ENCODE assay signal across 1 cellular context in genomic region chr3:195906865-195907729, GRCh38.
A peak's percentile ranks its signal among the peaks of the same experiment; 100 is the strongest.
TF ChIP-seq lines count a peak whose summit lies in the region.

No MANE protein-coding gene starts in this region.

TF ChIP-seq in GM12878, 131 proteins besides CTCF, POLR2A, EP300 and RAD21 (continued from another document and continues in another):
- no peak for TF ChIP-seq ZBTB40 (IDR thresholded peaks at IDR 0.05; ENCODE audit: borderline replicate concordance)
- TF ChIP-seq USF1 (IDR thresholded peaks at IDR 0.05; ENCODE audit: borderline replicate concordance, extremely low read length, insufficient read depth, low read depth, low read length): no peak
- no peak for TF ChIP-seq USF2 (IDR thresholded peaks at IDR 0.05; ENCODE audit: borderline replicate concordance, low read depth, low read length)
- no peak for TF ChIP-seq E2F8 (IDR thresholded peaks at IDR 0.05; ENCODE audit: low read depth, partially characterized antibody)
- TF ChIP-seq JUND (IDR thresholded peaks at IDR 0.05; ENCODE audit: low read depth, low read length): no peak
- TF ChIP-seq, protein P1, sequence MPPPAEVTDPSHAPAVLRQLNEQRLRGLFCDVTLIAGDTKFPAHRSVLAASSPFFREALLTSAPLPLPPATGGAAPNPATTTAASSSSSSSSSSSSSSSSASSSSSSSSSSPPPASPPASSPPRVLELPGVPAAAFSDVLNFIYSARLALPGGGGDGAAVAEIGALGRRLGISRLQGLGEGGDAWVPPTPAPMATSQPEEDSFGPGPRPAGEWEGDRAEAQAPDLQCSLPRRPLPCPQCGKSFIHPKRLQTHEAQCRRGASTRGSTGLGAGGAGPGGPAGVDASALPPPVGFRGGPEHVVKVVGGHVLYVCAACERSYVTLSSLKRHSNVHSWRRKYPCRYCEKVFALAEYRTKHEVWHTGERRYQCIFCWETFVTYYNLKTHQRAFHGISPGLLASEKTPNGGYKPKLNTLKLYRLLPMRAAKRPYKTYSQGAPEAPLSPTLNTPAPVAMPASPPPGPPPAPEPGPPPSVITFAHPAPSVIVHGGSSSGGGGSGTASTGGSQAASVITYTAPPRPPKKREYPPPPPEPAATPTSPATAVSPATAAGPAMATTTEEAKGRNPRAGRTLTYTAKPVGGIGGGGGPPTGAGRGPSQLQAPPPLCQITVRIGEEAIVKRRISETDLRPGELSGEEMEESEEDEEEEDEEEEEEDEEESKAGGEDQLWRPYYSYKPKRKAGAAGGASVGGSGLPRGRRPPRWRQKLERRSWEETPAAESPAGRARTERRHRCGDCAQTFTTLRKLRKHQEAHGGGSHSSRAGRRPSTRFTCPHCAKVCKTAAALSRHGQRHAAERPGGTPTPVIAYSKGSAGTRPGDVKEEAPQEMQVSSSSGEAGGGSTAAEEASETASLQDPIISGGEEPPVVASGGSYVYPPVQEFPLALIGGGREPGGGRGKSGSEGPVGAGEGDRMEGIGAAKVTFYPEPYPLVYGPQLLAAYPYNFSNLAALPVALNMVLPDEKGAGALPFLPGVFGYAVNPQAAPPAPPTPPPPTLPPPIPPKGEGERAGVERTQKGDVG (CRISPR knock-in tag; IDR thresholded peaks at IDR 0.05): no peak
- no peak for TF ChIP-seq CREB1 (IDR thresholded peaks at IDR 0.05; ENCODE audit: low read depth)
- TF ChIP-seq REST (IDR thresholded peaks at IDR 0.05; ENCODE audit: low read depth, low read length): no peak
- no peak for TF ChIP-seq CHD4 (IDR thresholded peaks at IDR 0.05)
- no peak for TF ChIP-seq SMAD5 (IDR thresholded peaks at IDR 0.05; ENCODE audit: low read depth)
- TF ChIP-seq CREM (IDR thresholded peaks at IDR 0.05; ENCODE audit: low read depth): 0 out of 2 replicates have a peak, but pooled peaks have one; percentile 48
- TF ChIP-seq NR2C1 (IDR thresholded peaks at IDR 0.05): no peak
- peak; percentile 59; the same call in 1 of the 2 replicates for TF ChIP-seq DPF2 (IDR thresholded peaks at IDR 0.05)
- peak; percentile 79 for TF ChIP-seq EED (IDR thresholded peaks at IDR 0.05; ENCODE audit: low read depth)
- peak; percentile 61; the same call in 1 of the 2 replicates for TF ChIP-seq POLR2AphosphoS5 (IDR thresholded peaks at IDR 0.05; ENCODE audit: low read length)
- TF ChIP-seq EZH2 (IDR thresholded peaks at IDR 0.05; ENCODE audit: borderline replicate concordance, control insufficient read depth, low read depth, low read length): no peak
- TF ChIP-seq ZNF24 (IDR thresholded peaks at IDR 0.05): no peak
- TF ChIP-seq ZNF274 (IDR thresholded peaks at IDR 0.05; ENCODE audit: insufficient read depth, insufficient read length): no peak
- no peak for TF ChIP-seq SRF (IDR thresholded peaks at IDR 0.05; ENCODE audit: low read depth in 2 of 2, low read length in 2 of 2)
- TF ChIP-seq STAT3 (IDR thresholded peaks at IDR 0.05; ENCODE audit: low read depth, low read length): no peak
- TF ChIP-seq, protein P2, sequence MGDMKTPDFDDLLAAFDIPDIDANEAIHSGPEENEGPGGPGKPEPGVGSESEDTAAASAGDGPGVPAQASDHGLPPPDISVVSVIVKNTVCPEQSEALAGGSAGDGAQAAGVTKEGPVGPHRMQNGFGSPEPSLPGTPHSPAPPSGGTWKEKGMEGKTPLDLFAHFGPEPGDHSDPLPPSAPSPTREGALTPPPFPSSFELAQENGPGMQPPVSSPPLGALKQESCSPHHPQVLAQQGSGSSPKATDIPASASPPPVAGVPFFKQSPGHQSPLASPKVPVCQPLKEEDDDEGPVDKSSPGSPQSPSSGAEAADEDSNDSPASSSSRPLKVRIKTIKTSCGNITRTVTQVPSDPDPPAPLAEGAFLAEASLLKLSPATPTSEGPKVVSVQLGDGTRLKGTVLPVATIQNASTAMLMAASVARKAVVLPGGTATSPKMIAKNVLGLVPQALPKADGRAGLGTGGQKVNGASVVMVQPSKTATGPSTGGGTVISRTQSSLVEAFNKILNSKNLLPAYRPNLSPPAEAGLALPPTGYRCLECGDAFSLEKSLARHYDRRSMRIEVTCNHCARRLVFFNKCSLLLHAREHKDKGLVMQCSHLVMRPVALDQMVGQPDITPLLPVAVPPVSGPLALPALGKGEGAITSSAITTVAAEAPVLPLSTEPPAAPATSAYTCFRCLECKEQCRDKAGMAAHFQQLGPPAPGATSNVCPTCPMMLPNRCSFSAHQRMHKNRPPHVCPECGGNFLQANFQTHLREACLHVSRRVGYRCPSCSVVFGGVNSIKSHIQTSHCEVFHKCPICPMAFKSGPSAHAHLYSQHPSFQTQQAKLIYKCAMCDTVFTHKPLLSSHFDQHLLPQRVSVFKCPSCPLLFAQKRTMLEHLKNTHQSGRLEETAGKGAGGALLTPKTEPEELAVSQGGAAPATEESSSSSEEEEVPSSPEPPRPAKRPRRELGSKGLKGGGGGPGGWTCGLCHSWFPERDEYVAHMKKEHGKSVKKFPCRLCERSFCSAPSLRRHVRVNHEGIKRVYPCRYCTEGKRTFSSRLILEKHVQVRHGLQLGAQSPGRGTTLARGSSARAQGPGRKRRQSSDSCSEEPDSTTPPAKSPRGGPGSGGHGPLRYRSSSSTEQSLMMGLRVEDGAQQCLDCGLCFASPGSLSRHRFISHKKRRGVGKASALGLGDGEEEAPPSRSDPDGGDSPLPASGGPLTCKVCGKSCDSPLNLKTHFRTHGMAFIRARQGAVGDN (IDR thresholded peaks at IDR 0.05): no peak
- TF ChIP-seq ZBED1 (IDR thresholded peaks at IDR 0.05; ENCODE audit: borderline replicate concordance): peak; percentile 89
- 0 out of 2 replicates have a peak, but pooled peaks have one; percentile 38 for TF ChIP-seq TARDBP (IDR thresholded peaks at IDR 0.05; ENCODE audit: borderline replicate concordance)
- no peak for TF ChIP-seq ZNF622 (IDR thresholded peaks at IDR 0.05)
- peak; percentile 64 for TF ChIP-seq IKZF1 (conservative IDR thresholded peaks at IDR 0.05)
- TF ChIP-seq SPI1 (IDR thresholded peaks at IDR 0.05; ENCODE audit: borderline replicate concordance, insufficient read depth, low read depth, low read length): peak; percentile 50; the same call in 1 of the 2 replicates
- peak; percentile 47; the same call in 1 of the 2 replicates for TF ChIP-seq NBN (IDR thresholded peaks at IDR 0.05)
- no peak for TF ChIP-seq PAX8 (IDR thresholded peaks at IDR 0.05)
- TF ChIP-seq RBBP5 (conservative IDR thresholded peaks at IDR 0.05): no peak
- TF ChIP-seq MEF2A (IDR thresholded peaks at IDR 0.05; ENCODE audit: insufficient read depth, low read depth, low read length): no peak
- no peak for TF ChIP-seq EGR1 (IDR thresholded peaks at IDR 0.05; ENCODE audit: borderline replicate concordance in 1 of 2, low read depth in 2 of 2, low read length in 2 of 2)
- no peak for TF ChIP-seq MYB (IDR thresholded peaks at IDR 0.05; ENCODE audit: borderline replicate concordance, low read depth, low read length)
- TF ChIP-seq CBFB (IDR thresholded peaks at IDR 0.05; ENCODE audit: low read depth): peak; percentile 82
- no peak for TF ChIP-seq HDGF (IDR thresholded peaks at IDR 0.05)
- TF ChIP-seq IRF4 (IDR thresholded peaks at IDR 0.05; ENCODE audit: low read depth, low read length): no peak
- no peak for TF ChIP-seq ATF7 (IDR thresholded peaks at IDR 0.05; ENCODE audit: low read depth)
- TF ChIP-seq TCF12 (IDR thresholded peaks at IDR 0.05; ENCODE audit: low read depth, low read length): peak; percentile 70; the same call in 1 of the 2 replicates
- TF ChIP-seq GATAD2B (conservative IDR thresholded peaks at IDR 0.05; ENCODE audit: low read depth): no peak; the same call in 1 of the 2 replicates
- no peak for TF ChIP-seq RFX5 (IDR thresholded peaks at IDR 0.05; ENCODE audit: low read depth, low read length)
- no peak for TF ChIP-seq SREBF2 (IDR thresholded peaks at IDR 0.05; ENCODE audit: low read length)
- no peak for TF ChIP-seq NR2C2 (IDR thresholded peaks at IDR 0.05; ENCODE audit: borderline replicate concordance, control insufficient read depth, insufficient read length, low read depth)
- 0 out of 2 replicates have a peak, but pooled peaks have one; percentile 67 for TF ChIP-seq TBL1XR1 (IDR thresholded peaks at IDR 0.05; ENCODE audit: low read depth, low read length)
- 0 out of 2 replicates have a peak, but pooled peaks have one; percentile 8 for TF ChIP-seq BCL11A (IDR thresholded peaks at IDR 0.05; ENCODE audit: low read depth, low read length)
- no peak for TF ChIP-seq CHD1 (IDR thresholded peaks at IDR 0.05; ENCODE audit: low read depth, low read length)
- TF ChIP-seq NFIC (IDR thresholded peaks at IDR 0.05; ENCODE audit: low read depth, low read length): no peak
- no peak for TF ChIP-seq PML (IDR thresholded peaks at IDR 0.05; ENCODE audit: low read length)
- no peak for TF ChIP-seq SREBF1 (IDR thresholded peaks at IDR 0.05; ENCODE audit: low read length)
- peak; percentile 9 for TF ChIP-seq SP1 (IDR thresholded peaks at IDR 0.05; ENCODE audit: low read depth, low read length)
